Comparison of ENCODE assay signal across 1 cellular context in the genomic region with DNA sequence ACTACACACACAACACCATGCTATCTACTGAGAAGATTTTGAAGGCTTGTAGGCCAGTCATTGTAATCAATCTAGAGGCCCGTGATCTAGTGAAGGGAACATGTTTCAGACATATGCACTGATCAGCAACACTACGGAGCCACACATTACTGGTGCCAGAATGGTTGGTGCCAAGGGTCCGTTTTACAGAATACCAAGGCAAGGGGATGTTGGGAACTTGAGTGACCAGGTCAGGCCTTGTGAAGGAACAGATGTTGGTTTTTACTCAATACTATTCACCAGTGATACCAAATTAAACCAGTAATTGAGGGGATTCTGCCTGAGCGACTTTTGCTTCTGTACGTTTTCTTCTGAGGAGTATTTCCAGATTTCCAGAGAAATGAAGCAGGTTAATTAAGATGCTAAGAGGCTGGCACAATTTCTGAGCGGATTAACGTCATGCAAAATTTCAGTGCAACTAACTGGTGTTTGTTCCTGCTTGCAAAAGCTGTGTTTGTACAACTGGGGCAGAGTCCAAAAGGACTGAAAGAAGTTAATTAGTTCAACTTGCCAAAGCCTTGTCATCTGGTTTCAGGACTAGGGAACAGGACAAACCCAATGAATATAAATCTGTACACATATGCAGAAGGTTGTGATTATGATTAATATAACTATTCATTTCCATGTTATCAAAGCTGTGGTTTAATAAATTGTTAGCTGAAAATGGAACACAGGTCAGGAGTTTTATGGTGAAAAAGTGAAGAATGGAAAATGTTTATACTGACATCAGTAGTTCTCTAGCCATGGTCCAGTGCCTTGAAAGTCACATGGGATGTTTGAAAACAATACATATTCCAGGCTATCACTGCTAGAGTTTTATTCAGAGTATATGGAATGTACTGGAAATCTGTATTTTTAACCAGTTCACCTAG.
TF ChIP-seq lines count a peak whose summit lies in the region.

No MANE protein-coding gene starts in this region.

TF ChIP-seq in HepG2, 621 proteins besides CTCF, POLR2A, EP300 and RAD21 (continued from another document and continues in another):
- TF ChIP-seq MBD4 (IDR thresholded peaks at IDR 0.05; ENCODE audit: borderline replicate concordance, low read length) = no peak
- TF ChIP-seq, protein P1, sequence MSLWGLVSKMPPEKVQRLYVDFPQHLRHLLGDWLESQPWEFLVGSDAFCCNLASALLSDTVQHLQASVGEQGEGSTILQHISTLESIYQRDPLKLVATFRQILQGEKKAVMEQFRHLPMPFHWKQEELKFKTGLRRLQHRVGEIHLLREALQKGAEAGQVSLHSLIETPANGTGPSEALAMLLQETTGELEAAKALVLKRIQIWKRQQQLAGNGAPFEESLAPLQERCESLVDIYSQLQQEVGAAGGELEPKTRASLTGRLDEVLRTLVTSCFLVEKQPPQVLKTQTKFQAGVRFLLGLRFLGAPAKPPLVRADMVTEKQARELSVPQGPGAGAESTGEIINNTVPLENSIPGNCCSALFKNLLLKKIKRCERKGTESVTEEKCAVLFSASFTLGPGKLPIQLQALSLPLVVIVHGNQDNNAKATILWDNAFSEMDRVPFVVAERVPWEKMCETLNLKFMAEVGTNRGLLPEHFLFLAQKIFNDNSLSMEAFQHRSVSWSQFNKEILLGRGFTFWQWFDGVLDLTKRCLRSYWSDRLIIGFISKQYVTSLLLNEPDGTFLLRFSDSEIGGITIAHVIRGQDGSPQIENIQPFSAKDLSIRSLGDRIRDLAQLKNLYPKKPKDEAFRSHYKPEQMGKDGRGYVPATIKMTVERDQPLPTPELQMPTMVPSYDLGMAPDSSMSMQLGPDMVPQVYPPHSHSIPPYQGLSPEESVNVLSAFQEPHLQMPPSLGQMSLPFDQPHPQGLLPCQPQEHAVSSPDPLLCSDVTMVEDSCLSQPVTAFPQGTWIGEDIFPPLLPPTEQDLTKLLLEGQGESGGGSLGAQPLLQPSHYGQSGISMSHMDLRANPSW (CRISPR knock-in tag; IDR thresholded peaks at IDR 0.05; ENCODE audit: borderline replicate concordance) = no peak
- TF ChIP-seq, protein P2, sequence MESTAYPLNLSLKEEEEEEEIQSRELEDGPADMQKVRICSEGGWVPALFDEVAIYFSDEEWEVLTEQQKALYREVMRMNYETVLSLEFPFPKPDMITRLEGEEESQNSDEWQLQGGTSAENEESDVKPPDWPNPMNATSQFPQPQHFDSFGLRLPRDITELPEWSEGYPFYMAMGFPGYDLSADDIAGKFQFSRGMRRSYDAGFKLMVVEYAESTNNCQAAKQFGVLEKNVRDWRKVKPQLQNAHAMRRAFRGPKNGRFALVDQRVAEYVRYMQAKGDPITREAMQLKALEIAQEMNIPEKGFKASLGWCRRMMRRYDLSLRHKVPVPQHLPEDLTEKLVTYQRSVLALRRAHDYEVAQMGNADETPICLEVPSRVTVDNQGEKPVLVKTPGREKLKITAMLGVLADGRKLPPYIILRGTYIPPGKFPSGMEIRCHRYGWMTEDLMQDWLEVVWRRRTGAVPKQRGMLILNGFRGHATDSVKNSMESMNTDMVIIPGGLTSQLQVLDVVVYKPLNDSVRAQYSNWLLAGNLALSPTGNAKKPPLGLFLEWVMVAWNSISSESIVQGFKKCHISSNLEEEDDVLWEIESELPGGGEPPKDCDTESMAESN (CRISPR knock-in tag; conservative IDR thresholded peaks at IDR 0.05) = no peak
- TF ChIP-seq ZNF546 (CRISPR knock-in tag; conservative IDR thresholded peaks at IDR 0.05) = no peak
- TF ChIP-seq NFRKB (IDR thresholded peaks at IDR 0.05) = no peak
- peak; percentile 39; the same call in 1 of the 2 replicates for TF ChIP-seq ETV5 (CRISPR knock-in tag; IDR thresholded peaks at IDR 0.05; ENCODE audit: borderline replicate concordance)
- TF ChIP-seq KLF6 (CRISPR knock-in tag; IDR thresholded peaks at IDR 0.05) = no peak
- TF ChIP-seq, protein P3, sequence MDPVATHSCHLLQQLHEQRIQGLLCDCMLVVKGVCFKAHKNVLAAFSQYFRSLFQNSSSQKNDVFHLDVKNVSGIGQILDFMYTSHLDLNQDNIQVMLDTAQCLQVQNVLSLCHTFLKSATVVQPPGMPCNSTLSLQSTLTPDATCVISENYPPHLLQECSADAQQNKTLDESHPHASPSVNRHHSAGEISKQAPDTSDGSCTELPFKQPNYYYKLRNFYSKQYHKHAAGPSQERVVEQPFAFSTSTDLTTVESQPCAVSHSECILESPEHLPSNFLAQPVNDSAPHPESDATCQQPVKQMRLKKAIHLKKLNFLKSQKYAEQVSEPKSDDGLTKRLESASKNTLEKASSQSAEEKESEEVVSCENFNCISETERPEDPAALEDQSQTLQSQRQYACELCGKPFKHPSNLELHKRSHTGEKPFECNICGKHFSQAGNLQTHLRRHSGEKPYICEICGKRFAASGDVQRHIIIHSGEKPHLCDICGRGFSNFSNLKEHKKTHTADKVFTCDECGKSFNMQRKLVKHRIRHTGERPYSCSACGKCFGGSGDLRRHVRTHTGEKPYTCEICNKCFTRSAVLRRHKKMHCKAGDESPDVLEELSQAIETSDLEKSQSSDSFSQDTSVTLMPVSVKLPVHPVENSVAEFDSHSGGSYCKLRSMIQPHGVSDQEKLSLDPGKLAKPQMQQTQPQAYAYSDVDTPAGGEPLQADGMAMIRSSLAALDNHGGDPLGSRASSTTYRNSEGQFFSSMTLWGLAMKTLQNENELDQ (CRISPR knock-in tag; IDR thresholded peaks at IDR 0.05; ENCODE audit: borderline replicate concordance) = no peak
- TF ChIP-seq, protein P4, sequence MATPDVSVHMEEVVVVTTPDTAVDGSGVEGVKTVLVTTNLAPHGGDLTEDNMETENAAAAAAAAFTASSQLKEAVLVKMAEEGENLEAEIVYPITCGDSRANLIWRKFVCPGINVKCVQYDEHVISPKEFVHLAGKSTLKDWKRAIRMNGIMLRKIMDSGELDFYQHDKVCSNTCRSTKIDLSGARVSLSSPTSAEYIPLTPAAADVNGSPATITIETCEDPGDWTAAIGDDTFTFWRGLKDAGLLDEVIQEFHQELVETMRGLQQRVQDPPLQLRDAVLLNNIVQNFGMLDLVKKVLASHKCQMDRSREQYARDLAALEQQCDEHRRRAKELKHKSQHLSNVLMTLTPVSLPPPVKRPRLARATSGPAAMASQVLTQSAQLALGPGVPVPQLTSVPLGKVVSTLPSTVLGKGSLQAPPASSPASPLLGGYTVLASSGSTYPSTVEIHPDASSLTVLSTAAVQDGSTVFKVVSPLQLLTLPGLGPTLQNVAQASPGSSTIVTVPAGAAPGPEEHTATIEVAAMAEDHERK (CRISPR knock-in tag; IDR thresholded peaks at IDR 0.05; ENCODE audit: low read depth) = no peak
- TF ChIP-seq, protein P5, sequence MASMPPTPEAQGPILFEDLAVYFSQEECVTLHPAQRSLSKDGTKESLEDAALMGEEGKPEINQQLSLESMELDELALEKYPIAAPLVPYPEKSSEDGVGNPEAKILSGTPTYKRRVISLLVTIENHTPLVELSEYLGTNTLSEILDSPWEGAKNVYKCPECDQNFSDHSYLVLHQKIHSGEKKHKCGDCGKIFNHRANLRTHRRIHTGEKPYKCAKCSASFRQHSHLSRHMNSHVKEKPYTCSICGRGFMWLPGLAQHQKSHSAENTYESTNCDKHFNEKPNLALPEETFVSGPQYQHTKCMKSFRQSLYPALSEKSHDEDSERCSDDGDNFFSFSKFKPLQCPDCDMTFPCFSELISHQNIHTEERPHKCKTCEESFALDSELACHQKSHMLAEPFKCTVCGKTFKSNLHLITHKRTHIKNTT (CRISPR knock-in tag; IDR thresholded peaks at IDR 0.05) = no peak
- TF ChIP-seq, protein P6, sequence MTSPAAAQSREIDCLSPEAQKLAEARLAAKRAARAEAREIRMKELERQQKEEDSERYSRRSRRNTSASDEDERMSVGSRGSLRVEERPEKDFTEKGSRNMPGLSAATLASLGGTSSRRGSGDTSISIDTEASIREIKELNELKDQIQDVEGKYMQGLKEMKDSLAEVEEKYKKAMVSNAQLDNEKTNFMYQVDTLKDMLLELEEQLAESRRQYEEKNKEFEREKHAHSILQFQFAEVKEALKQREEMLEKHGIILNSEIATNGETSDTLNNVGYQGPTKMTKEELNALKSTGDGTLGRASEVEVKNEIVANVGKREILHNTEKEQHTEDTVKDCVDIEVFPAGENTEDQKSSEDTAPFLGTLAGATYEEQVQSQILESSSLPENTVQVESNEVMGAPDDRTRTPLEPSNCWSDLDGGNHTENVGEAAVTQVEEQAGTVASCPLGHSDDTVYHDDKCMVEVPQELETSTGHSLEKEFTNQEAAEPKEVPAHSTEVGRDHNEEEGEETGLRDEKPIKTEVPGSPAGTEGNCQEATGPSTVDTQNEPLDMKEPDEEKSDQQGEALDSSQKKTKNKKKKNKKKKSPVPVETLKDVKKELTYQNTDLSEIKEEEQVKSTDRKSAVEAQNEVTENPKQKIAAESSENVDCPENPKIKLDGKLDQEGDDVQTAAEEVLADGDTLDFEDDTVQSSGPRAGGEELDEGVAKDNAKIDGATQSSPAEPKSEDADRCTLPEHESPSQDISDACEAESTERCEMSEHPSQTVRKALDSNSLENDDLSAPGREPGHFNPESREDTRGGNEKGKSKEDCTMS (CRISPR knock-in tag; conservative IDR thresholded peaks at IDR 0.05) = no peak
- TF ChIP-seq, protein P7, sequence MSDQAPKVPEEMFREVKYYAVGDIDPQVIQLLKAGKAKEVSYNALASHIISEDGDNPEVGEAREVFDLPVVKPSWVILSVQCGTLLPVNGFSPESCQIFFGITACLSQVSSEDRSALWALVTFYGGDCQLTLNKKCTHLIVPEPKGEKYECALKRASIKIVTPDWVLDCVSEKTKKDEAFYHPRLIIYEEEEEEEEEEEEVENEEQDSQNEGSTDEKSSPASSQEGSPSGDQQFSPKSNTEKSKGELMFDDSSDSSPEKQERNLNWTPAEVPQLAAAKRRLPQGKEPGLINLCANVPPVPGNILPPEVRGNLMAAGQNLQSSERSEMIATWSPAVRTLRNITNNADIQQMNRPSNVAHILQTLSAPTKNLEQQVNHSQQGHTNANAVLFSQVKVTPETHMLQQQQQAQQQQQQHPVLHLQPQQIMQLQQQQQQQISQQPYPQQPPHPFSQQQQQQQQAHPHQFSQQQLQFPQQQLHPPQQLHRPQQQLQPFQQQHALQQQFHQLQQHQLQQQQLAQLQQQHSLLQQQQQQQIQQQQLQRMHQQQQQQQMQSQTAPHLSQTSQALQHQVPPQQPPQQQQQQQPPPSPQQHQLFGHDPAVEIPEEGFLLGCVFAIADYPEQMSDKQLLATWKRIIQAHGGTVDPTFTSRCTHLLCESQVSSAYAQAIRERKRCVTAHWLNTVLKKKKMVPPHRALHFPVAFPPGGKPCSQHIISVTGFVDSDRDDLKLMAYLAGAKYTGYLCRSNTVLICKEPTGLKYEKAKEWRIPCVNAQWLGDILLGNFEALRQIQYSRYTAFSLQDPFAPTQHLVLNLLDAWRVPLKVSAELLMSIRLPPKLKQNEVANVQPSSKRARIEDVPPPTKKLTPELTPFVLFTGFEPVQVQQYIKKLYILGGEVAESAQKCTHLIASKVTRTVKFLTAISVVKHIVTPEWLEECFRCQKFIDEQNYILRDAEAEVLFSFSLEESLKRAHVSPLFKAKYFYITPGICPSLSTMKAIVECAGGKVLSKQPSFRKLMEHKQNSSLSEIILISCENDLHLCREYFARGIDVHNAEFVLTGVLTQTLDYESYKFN (CRISPR knock-in tag; conservative IDR thresholded peaks at IDR 0.05) = peak; percentile 78
- TF ChIP-seq SMAD3 (CRISPR knock-in tag; IDR thresholded peaks at IDR 0.05) = no peak
- TF ChIP-seq KAT2B (IDR thresholded peaks at IDR 0.05; ENCODE audit: borderline replicate concordance, low read depth, low read length) = no peak
- no peak for TF ChIP-seq ZNF572 (CRISPR knock-in tag; IDR thresholded peaks at IDR 0.05)
- TF ChIP-seq, protein P8, sequence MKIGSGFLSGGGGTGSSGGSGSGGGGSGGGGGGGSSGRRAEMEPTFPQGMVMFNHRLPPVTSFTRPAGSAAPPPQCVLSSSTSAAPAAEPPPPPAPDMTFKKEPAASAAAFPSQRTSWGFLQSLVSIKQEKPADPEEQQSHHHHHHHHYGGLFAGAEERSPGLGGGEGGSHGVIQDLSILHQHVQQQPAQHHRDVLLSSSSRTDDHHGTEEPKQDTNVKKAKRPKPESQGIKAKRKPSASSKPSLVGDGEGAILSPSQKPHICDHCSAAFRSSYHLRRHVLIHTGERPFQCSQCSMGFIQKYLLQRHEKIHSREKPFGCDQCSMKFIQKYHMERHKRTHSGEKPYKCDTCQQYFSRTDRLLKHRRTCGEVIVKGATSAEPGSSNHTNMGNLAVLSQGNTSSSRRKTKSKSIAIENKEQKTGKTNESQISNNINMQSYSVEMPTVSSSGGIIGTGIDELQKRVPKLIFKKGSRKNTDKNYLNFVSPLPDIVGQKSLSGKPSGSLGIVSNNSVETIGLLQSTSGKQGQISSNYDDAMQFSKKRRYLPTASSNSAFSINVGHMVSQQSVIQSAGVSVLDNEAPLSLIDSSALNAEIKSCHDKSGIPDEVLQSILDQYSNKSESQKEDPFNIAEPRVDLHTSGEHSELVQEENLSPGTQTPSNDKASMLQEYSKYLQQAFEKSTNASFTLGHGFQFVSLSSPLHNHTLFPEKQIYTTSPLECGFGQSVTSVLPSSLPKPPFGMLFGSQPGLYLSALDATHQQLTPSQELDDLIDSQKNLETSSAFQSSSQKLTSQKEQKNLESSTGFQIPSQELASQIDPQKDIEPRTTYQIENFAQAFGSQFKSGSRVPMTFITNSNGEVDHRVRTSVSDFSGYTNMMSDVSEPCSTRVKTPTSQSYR (CRISPR knock-in tag; IDR thresholded peaks at IDR 0.05; ENCODE audit: borderline replicate concordance) = no peak
- TF ChIP-seq SSRP1 (CRISPR knock-in tag; IDR thresholded peaks at IDR 0.05) = no peak
- TF ChIP-seq PAWR (CRISPR knock-in tag; IDR thresholded peaks at IDR 0.05; ENCODE audit: borderline replicate concordance) = no peak
- TF ChIP-seq, protein P9, sequence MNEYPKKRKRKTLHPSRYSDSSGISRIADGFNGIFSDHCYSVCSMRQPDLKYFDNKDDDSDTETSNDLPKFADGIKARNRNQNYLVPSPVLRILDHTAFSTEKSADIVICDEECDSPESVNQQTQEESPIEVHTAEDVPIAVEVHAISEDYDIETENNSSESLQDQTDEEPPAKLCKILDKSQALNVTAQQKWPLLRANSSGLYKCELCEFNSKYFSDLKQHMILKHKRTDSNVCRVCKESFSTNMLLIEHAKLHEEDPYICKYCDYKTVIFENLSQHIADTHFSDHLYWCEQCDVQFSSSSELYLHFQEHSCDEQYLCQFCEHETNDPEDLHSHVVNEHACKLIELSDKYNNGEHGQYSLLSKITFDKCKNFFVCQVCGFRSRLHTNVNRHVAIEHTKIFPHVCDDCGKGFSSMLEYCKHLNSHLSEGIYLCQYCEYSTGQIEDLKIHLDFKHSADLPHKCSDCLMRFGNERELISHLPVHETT (CRISPR knock-in tag; conservative IDR thresholded peaks at IDR 0.05) = no peak
- TF ChIP-seq, protein P10, sequence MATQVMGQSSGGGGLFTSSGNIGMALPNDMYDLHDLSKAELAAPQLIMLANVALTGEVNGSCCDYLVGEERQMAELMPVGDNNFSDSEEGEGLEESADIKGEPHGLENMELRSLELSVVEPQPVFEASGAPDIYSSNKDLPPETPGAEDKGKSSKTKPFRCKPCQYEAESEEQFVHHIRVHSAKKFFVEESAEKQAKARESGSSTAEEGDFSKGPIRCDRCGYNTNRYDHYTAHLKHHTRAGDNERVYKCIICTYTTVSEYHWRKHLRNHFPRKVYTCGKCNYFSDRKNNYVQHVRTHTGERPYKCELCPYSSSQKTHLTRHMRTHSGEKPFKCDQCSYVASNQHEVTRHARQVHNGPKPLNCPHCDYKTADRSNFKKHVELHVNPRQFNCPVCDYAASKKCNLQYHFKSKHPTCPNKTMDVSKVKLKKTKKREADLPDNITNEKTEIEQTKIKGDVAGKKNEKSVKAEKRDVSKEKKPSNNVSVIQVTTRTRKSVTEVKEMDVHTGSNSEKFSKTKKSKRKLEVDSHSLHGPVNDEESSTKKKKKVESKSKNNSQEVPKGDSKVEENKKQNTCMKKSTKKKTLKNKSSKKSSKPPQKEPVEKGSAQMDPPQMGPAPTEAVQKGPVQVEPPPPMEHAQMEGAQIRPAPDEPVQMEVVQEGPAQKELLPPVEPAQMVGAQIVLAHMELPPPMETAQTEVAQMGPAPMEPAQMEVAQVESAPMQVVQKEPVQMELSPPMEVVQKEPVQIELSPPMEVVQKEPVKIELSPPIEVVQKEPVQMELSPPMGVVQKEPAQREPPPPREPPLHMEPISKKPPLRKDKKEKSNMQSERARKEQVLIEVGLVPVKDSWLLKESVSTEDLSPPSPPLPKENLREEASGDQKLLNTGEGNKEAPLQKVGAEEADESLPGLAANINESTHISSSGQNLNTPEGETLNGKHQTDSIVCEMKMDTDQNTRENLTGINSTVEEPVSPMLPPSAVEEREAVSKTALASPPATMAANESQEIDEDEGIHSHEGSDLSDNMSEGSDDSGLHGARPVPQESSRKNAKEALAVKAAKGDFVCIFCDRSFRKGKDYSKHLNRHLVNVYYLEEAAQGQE (IDR thresholded peaks at IDR 0.05; ENCODE audit: borderline replicate concordance in 1 of 2, low read depth in 1 of 2, low read length in 2 of 2) = no peak
